Comparison of ENCODE assay signal across 14 cellular contexts in genomic region chr3:16332904-16333426, GRCh38.
DNase-seq lines count a peak whose midpoint lies in the region; ATAC-seq and TF ChIP-seq lines count a peak whose summit lies in the region.
"Had no signal": no experiment of that assay in that cellular context is flagged by ENCODE, and none has a peak within 500 bp of the region (broad histone marks: within the 10 kb centered on the region; RNA-seq: fewer than 3 reads in every experiment).

No MANE protein-coding gene starts in this region.

- DNase-seq in natural killer cell (no peak), adipocyte (ENCODE audit: low read depth) (peak; percentile 65), left ventricle myocardium superior (no peak), thyroid gland (no peak), NCI-H526 (lab: John Stamatoyannopoulos, UW) (no peak)
- DNase-seq in natural killer cell treated with Interleukin-12 subunit alpha and Interleukin-12 subunit beta and Interleukin-15 and Interleukin-18, amount 100 ng/mL, for 72 hours (ENCODE audit: low spot score) = no peak
- DNase-seq in activated effector memory CD4-positive, alpha-beta T cell treated with anti-CD3 and anti-CD28 coated beads, Interleukin-2, amount 50 U/mL, for 16 hours = no peak
- DNase-seq: activated CD4-positive, alpha-beta T cell treated with anti-CD3 and anti-CD28 coated beads for 4 hours; BE2C; dorsolateral prefrontal cortex; left colon; NCI-H2171 treated with DMSO at 0.1 percent for 48 hours; occipital lobe had no signal

- H3K4me1 ChIP-seq in adipocyte (ENCODE audit: control insufficient read depth, insufficient read depth, low read length) (peaks cover 28% of the 10 kb centered on the region), thyroid gland (peaks cover 20 to 41% of the 10 kb centered on the region in 2 donors)
- H3K4me1 ChIP-seq: BE2C had no signal

- H3K4me3 ChIP-seq in adipocyte (ENCODE audit: low read length) (peak overlapping the region; percentile 3), thyroid gland (replicated peaks in 1 of 3) (no peak overlapping the region)
- H3K4me3 ChIP-seq: dorsolateral prefrontal cortex had no signal

- WGBS in thyroid gland, 2 donors = 87 to 95% methylated on average over 1 of the region's 1 CpG

- peak overlapping the region; percentile 24 for H3K9ac ChIP-seq in adipocyte (ENCODE audit: low read length)

- H3K4me3 Mint-ChIP-seq in natural killer cell = no peak overlapping the region
- H3K4me3 Mint-ChIP-seq in natural killer cell treated with Interleukin-12 subunit alpha and Interleukin-12 subunit beta and Interleukin-15 and Interleukin-18, amount 100 ng/mL, for 72 hours = no peak overlapping the region

- peaks cover 19% of the 10 kb centered on the region for H3K36me3 ChIP-seq in adipocyte (ENCODE audit: control insufficient read depth, insufficient read depth, low read length, severe bottlenecking)
- H3K36me3 ChIP-seq in thyroid gland = no peaks in the 10 kb centered on the region
- H3K36me3 ChIP-seq: BE2C had no signal

- TF ChIP-seq CTCF in natural killer cell (IDR thresholded peaks at IDR 0.05) = no peak
- no peak for TF ChIP-seq CTCF in thyroid gland (IDR thresholded peaks at IDR 0.05)

- H3K36me3 Mint-ChIP-seq in natural killer cell = peaks cover 28% of the 10 kb centered on the region
- H3K36me3 Mint-ChIP-seq in natural killer cell treated with Interleukin-12 subunit alpha and Interleukin-12 subunit beta and Interleukin-15 and Interleukin-18, amount 100 ng/mL, for 72 hours = peaks cover 34% of the 10 kb centered on the region

- H3K27ac ChIP-seq in thyroid gland = peak overlapping the region; percentile 43 to 62 (median 47)

- no peak for ATAC-seq in natural killer cell
- no peak for ATAC-seq in natural killer cell treated with Interleukin-12 subunit alpha and Interleukin-12 subunit beta and Interleukin-15 and Interleukin-18, amount 100 ng/mL, for 72 hours
- peak; percentile 34 for ATAC-seq in left ventricle myocardium superior
- ATAC-seq in GM21528 (IDR thresholded peaks at IDR 0.05; ENCODE audit: low FRiP score, unreplicated experiment) = no peak
- ATAC-seq: left colon had no signal

- H3K4me1 Mint-ChIP-seq in natural killer cell = peaks cover 29 to 49% of the 10 kb centered on the region in 2 donors
- H3K4me1 Mint-ChIP-seq in natural killer cell treated with Interleukin-12 subunit alpha and Interleukin-12 subunit beta and Interleukin-15 and Interleukin-18, amount 100 ng/mL, for 72 hours (ENCODE audit: low read depth in 2 of 2) = peaks cover 28 to 31% of the 10 kb centered on the region in 2 donors

- H3K27ac Mint-ChIP-seq in natural killer cell = peak overlapping the region; percentile 3 to 69
- peak overlapping the region in 1 of 2 donors; percentile 58 for H3K27ac Mint-ChIP-seq in natural killer cell treated with Interleukin-12 subunit alpha and Interleukin-12 subunit beta and Interleukin-15 and Interleukin-18, amount 100 ng/mL, for 72 hours

- intact Hi-C loops in natural killer cell (cut with micrococcal nuclease) (no loop called here), left ventricle myocardium superior (cut with micrococcal nuclease) (no loop called here), thyroid gland (cut with DNase I) (no loop called here)

- peaks cover 5 to 7% of the 10 kb centered on the region in 2 donors for H3K9me3 Mint-ChIP-seq in natural killer cell
- H3K9me3 Mint-ChIP-seq in natural killer cell treated with Interleukin-12 subunit alpha and Interleukin-12 subunit beta and Interleukin-15 and Interleukin-18, amount 100 ng/mL, for 72 hours = peaks cover 8% of the 10 kb centered on the region

- H3K9me3 ChIP-seq in adipocyte (ENCODE audit: control insufficient read depth, low read length) (peaks cover 15% of the 10 kb centered on the region), thyroid gland (no peaks in the 10 kb centered on the region)
- H3K9me3 ChIP-seq: BE2C had no signal

- H3K27me3 ChIP-seq in adipocyte (replicated peaks; ENCODE audit: control insufficient read depth, insufficient read depth, low read length) (no peaks in the 10 kb centered on the region), thyroid gland (no peaks in the 10 kb centered on the region)
- H3K27me3 ChIP-seq: BE2C, dorsolateral prefrontal cortex had no signal

- H3K27me3 Mint-ChIP-seq in natural killer cell (ENCODE audit: low read depth in 2 of 2) = no peaks in the 10 kb centered on the region
- no peaks in the 10 kb centered on the region for H3K27me3 Mint-ChIP-seq in natural killer cell treated with Interleukin-12 subunit alpha and Interleukin-12 subunit beta and Interleukin-15 and Interleukin-18, amount 100 ng/mL, for 72 hours

- peak in 1 of 2 donors; percentile 19 for TF ChIP-seq POLR2A in thyroid gland (IDR thresholded peaks at IDR 0.05)
